ENCODE assay signal across 1 cellular context in genomic region chr4:92520563-92520962, GRCh38.
A peak's percentile ranks its signal among the peaks of the same experiment; 100 is the strongest.
TF ChIP-seq lines count a peak whose summit lies in the region.

No MANE protein-coding gene starts in this region.

TF ChIP-seq in GM23338, 12 proteins besides CTCF, POLR2A, EP300 and RAD21 (continued from another document):
- TF ChIP-seq REST (IDR thresholded peaks at IDR 0.05; ENCODE audit: unreplicated experiment) (no peak), EZH2phosphoT487 (IDR thresholded peaks at IDR 0.05; ENCODE audit: unreplicated experiment) (no peak), STAT1 (IDR thresholded peaks at IDR 0.05; ENCODE audit: unreplicated experiment) (no peak), ETS1 (IDR thresholded peaks at IDR 0.05) (0 out of 2 replicates have a peak, but pooled peaks have one; percentile 58), EZH2 (IDR thresholded peaks at IDR 0.05; ENCODE audit: low read depth, unreplicated experiment) (no peak), POLR2AphosphoS5 (IDR thresholded peaks at IDR 0.05; ENCODE audit: low read depth) (peak; percentile 44; the same call in 1 of the 2 replicates)
